Comparison of ENCODE assay signal across 7 cellular contexts in genomic region chrX:90404846-90405436, GRCh38.
DNase-seq lines count a peak whose midpoint lies in the region; ATAC-seq, FAIRE-seq and TF ChIP-seq lines count a peak whose summit lies in the region.
"Not testable (repeated sequence)": the region's sequence is repeated elsewhere in the genome, so short reads cannot be mapped to it uniquely, and the experiment has no call there.

No MANE protein-coding gene starts in this region.

- not testable (repeated sequence) for H3K27me3 Mint-ChIP-seq in MCF 10A (ENCODE audit: insufficient read depth, unreplicated experiment); endodermal cell (ENCODE audit: insufficient read depth)

- not testable (repeated sequence) for H3K4me3 ChIP-seq in RWPE2 (ENCODE audit: severe bottlenecking); endodermal cell (ENCODE audit: low read length); smooth muscle cell

- not testable (repeated sequence) for H3K4me1 ChIP-seq in RWPE2 (ENCODE audit: insufficient read depth, poor library complexity, severe bottlenecking); endodermal cell (ENCODE audit: control insufficient read depth, insufficient read depth, low read length); smooth muscle cell (ENCODE audit: low read depth)

- not testable (repeated sequence) for BruUV-seq in MCF 10A (replicated peaks; lab: Mats Ljungman, UMichigan)

- peak; percentile 80 for ATAC-seq in RWPE2 (ENCODE audit: low read depth)

- intact Hi-C loops in MCF 10A (cut with micrococcal nuclease), result not testable (repeated sequence)

- not testable (repeated sequence) for H3K9ac ChIP-seq in endodermal cell (ENCODE audit: extremely low read depth, low read length, poor library complexity, severe bottlenecking); smooth muscle cell (ENCODE audit: low read depth)

- H3K9me3 ChIP-seq in RWPE2 (ENCODE audit: severe bottlenecking); endodermal cell (ENCODE audit: control insufficient read depth, low read length); smooth muscle cell (replicated peaks; ENCODE audit: low read depth): not testable (repeated sequence)

- not testable (repeated sequence) for H3K9me3 Mint-ChIP-seq in MCF 10A (ENCODE audit: unreplicated experiment); endodermal cell

- H3K36me3 Mint-ChIP-seq in MCF 10A (ENCODE audit: insufficient read depth, unreplicated experiment); endodermal cell (ENCODE audit: low read depth): not testable (repeated sequence)

- not testable (repeated sequence) for H4K20me1 ChIP-seq in smooth muscle cell (ENCODE audit: low read depth)

- not testable (repeated sequence) for H3K4me3 Mint-ChIP-seq in MCF 10A (ENCODE audit: unreplicated experiment); endodermal cell

- H3K27ac ChIP-seq in RWPE2 (ENCODE audit: poor library complexity, severe bottlenecking) (peak overlapping the region; percentile 56), smooth muscle cell (ENCODE audit: low read depth) (peak overlapping the region; percentile 57)
- not testable (repeated sequence) for H3K27ac ChIP-seq in endodermal cell (ENCODE audit: low read depth, low read length)

- peak; percentile 28 for FAIRE-seq in GM12891 (lab: Jason Lieb, UNC)

- H3K79me2 ChIP-seq in smooth muscle cell (ENCODE audit: low read depth), result not testable (repeated sequence)

- TF ChIP-seq POLR2A in GM12891 (IDR thresholded peaks at IDR 0.05; ENCODE audit: low read depth, low read length), result not testable (repeated sequence)

- H3K27ac Mint-ChIP-seq in MCF 10A (ENCODE audit: low read depth, unreplicated experiment); endodermal cell: not testable (repeated sequence)

- not testable (repeated sequence) for H3K27me3 ChIP-seq in RWPE2 (ENCODE audit: insufficient read depth, poor library complexity, severe bottlenecking); endodermal cell (ENCODE audit: control insufficient read depth, insufficient read depth, low read length, poor library complexity, severe bottlenecking); smooth muscle cell (ENCODE audit: low read depth)

- POLR2A ChIA-PET in MCF 10A (lab: Yijun Ruan, JAX), result not testable (repeated sequence)

- not testable (repeated sequence) for DNase-seq in GM12891 (ENCODE audit: insufficient read length, low spot score); RWPE2 (ENCODE audit: low spot score); smooth muscle cell (lab: John Stamatoyannopoulos, UW; ENCODE audit: unreplicated experiment)
- peak; percentile 50 for DNase-seq in HT1080 (ENCODE audit: low read depth)
- peak; percentile 1 for DNase-seq in MCF 10A (ENCODE audit: unreplicated experiment)
- DNase-seq in endodermal cell, result peak; percentile 35
- peak; percentile 45 for DNase-seq in islet precursor cell

- WGBS in endodermal cell (ENCODE audit: insufficient coverage in 1 of 2, insufficient read length in 1 of 2), 2 experiments, result no CpG with 5 or more reads among the region's 2 CpGs
- 90% methylated on average over 2 of the region's 2 CpGs for WGBS in smooth muscle cell (ENCODE audit: low lambda C conversion rate)

- not testable (repeated sequence) for H3K4me1 Mint-ChIP-seq in MCF 10A (ENCODE audit: insufficient read depth, unreplicated experiment); endodermal cell

- not testable (repeated sequence) for H2AFZ ChIP-seq in smooth muscle cell (ENCODE audit: low read depth)

- not testable (repeated sequence) for TF ChIP-seq CTCF in RWPE2 (IDR thresholded peaks at IDR 0.05; ENCODE audit: poor library complexity, severe bottlenecking); MCF 10A (IDR thresholded peaks at IDR 0.05; ENCODE audit: unreplicated experiment); smooth muscle cell (IDR thresholded peaks at IDR 0.05; ENCODE audit: borderline replicate concordance, insufficient read depth, poor library complexity, severe bottlenecking)
- TF ChIP-seq CTCF in endodermal cell (conservative IDR thresholded peaks at IDR 0.05), result peak; percentile 54

- CTCF ChIA-PET in MCF 10A (lab: Yijun Ruan, JAX), result not testable (repeated sequence)

- not testable (repeated sequence) for H3K4me2 ChIP-seq in smooth muscle cell

- not testable (repeated sequence) for H3F3A ChIP-seq in smooth muscle cell (ENCODE audit: low read depth)

- not testable (repeated sequence) for H3K36me3 ChIP-seq in RWPE2 (ENCODE audit: low read depth); endodermal cell (ENCODE audit: control insufficient read depth, insufficient read depth, low read length); smooth muscle cell (ENCODE audit: low read depth)
